ENCODE assay signal across 1 cellular context in genomic region chr13:78603240-78603947, GRCh38.
TF ChIP-seq lines count a peak whose summit lies in the region.

POU4F1 (minus strand) TSS chr13:78603552; CDS start chr13:78603326, 226 bp downstream.

TF ChIP-seq in WTC11, 78 proteins besides CTCF, POLR2A, EP300 and RAD21:
- TF ChIP-seq ARID4B (CRISPR knock-in tag; IDR thresholded peaks at IDR 0.05; ENCODE audit: borderline replicate concordance) (no peak), MYBL2 (CRISPR knock-in tag; IDR thresholded peaks at IDR 0.05) (no peak), FOXK1 (CRISPR knock-in tag; IDR thresholded peaks at IDR 0.05) (peak; percentile 21; the same call in 1 of the 2 replicates), ZNF219 (CRISPR knock-in tag; IDR thresholded peaks at IDR 0.05; ENCODE audit: borderline replicate concordance) (no peak), FOXP1 (CRISPR knock-in tag; IDR thresholded peaks at IDR 0.05; ENCODE audit: borderline replicate concordance) (peak; percentile 42; the same call in 1 of the 2 replicates), ZNF138 (CRISPR knock-in tag; conservative IDR thresholded peaks at IDR 0.05) (no peak), GABPB1 (CRISPR knock-in tag; IDR thresholded peaks at IDR 0.05) (0 out of 2 replicates have a peak, but pooled peaks have one; percentile 13)
- TF ChIP-seq, protein P1, sequence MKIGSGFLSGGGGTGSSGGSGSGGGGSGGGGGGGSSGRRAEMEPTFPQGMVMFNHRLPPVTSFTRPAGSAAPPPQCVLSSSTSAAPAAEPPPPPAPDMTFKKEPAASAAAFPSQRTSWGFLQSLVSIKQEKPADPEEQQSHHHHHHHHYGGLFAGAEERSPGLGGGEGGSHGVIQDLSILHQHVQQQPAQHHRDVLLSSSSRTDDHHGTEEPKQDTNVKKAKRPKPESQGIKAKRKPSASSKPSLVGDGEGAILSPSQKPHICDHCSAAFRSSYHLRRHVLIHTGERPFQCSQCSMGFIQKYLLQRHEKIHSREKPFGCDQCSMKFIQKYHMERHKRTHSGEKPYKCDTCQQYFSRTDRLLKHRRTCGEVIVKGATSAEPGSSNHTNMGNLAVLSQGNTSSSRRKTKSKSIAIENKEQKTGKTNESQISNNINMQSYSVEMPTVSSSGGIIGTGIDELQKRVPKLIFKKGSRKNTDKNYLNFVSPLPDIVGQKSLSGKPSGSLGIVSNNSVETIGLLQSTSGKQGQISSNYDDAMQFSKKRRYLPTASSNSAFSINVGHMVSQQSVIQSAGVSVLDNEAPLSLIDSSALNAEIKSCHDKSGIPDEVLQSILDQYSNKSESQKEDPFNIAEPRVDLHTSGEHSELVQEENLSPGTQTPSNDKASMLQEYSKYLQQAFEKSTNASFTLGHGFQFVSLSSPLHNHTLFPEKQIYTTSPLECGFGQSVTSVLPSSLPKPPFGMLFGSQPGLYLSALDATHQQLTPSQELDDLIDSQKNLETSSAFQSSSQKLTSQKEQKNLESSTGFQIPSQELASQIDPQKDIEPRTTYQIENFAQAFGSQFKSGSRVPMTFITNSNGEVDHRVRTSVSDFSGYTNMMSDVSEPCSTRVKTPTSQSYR (CRISPR knock-in tag; IDR thresholded peaks at IDR 0.05): 0 out of 2 replicates have a peak, but pooled peaks have one; percentile 20
- TF ChIP-seq, protein P2, sequence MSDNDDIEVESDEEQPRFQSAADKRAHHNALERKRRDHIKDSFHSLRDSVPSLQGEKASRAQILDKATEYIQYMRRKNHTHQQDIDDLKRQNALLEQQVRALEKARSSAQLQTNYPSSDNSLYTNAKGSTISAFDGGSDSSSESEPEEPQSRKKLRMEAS (CRISPR knock-in tag; IDR thresholded peaks at IDR 0.05): peak; percentile 27; the same call in 1 of the 2 replicates
TF ChIP-seq in WTC11: peak in this region for 5.
